19 cellular contexts compared by ENCODE assay signal in the genomic region with DNA sequence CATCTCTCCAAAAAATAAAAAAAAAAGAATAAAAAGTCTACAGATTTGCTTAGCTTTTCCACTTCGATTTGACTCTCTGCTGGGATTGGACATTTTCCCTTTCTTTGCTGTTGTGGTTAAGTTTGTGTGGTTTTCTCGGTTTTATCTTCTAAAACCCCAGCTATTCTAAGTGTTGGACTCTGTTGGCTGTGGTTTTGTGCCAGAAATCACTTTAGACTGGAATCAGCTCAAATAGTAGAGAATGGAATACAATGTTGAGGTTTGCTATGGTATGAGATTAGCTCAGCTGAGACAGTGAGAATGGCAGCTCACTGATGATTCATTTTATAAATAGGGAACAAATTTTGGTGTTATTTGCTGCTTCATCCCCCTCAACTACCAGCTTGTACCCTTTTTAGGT.
DNase-seq lines count a peak whose midpoint lies in the region; ATAC-seq and TF ChIP-seq lines count a peak whose summit lies in the region.
"Had no signal": no experiment of that assay in that cellular context is flagged by ENCODE, and none has a peak within 500 bp of the region (broad histone marks: within the 10 kb centered on the region; RNA-seq: fewer than 3 reads in every experiment).

No MANE protein-coding gene starts in this region.

- H3K27ac Mint-ChIP-seq in MCF 10A (ENCODE audit: low read depth, unreplicated experiment) (no peak overlapping the region), neural progenitor cell (no peak overlapping the region)
- no peak overlapping the region for H3K27ac Mint-ChIP-seq in activated CD4-positive, alpha-beta T cell treated with anti-CD3 and anti-CD28 coated beads for 36 hours
- H3K27ac Mint-ChIP-seq: activated naive CD4-positive, alpha-beta T cell treated with anti-CD3 and anti-CD28 coated beads for 36 hours; T-helper 1 cell treated with Interleukin-12 subunit alpha and Interleukin-12 subunit beta and Interleukin-4 antibody, amounts not matched to agents 30 μg/mL and 1 μg/mL, for 36 hours had no signal

- H3K4me3 Mint-ChIP-seq in MCF 10A (ENCODE audit: unreplicated experiment) (no peak overlapping the region), neural progenitor cell (no peak overlapping the region)
- no peak overlapping the region for H3K4me3 Mint-ChIP-seq in activated CD4-positive, alpha-beta T cell treated with anti-CD3 and anti-CD28 coated beads for 36 hours
- H3K4me3 Mint-ChIP-seq: activated naive CD4-positive, alpha-beta T cell treated with anti-CD3 and anti-CD28 coated beads for 36 hours; central memory CD8-positive, alpha-beta T cell; T-helper 1 cell treated with Interleukin-12 subunit alpha and Interleukin-12 subunit beta and Interleukin-4 antibody, amounts not matched to agents 30 μg/mL and 1 μg/mL, for 36 hours had no signal

- H4K20me1 ChIP-seq in neural progenitor cell (ENCODE audit: low read depth): no peaks in the 10 kb centered on the region

- POLR2A ChIA-PET in MCF 10A (lab: Yijun Ruan, JAX): no interaction called here
- POLR2A ChIA-PET in activated CD4-positive, alpha-beta T cell treated with anti-CD3 and anti-CD28 coated beads for 36 hours (lab: Charles Lee): no interaction called here

- no peak overlapping the region for H3K4me3 ChIP-seq in breast epithelium
- H3K4me3 ChIP-seq in fibroblast of villous mesenchyme (ENCODE audit: low read depth, low read length): no peak overlapping the region
- H3K4me3 ChIP-seq in neural progenitor cell: no peak overlapping the region
- H3K4me3 ChIP-seq in left ventricle myocardium inferior: no peak overlapping the region

- CTCF ChIA-PET in MCF 10A (lab: Yijun Ruan, JAX): no interaction called here
- CTCF ChIA-PET in activated CD4-positive, alpha-beta T cell treated with anti-CD3 and anti-CD28 coated beads for 36 hours (lab: Charles Lee): interaction anchor here (0.8 kb wide), 1 partner anchor 14 kb away, joined by 4 read pairs; no protein-coding TSS in a partner anchor

- H3K27ac ChIP-seq in breast epithelium (no peak overlapping the region), neural progenitor cell (no peak overlapping the region), left ventricle myocardium inferior (replicated peaks) (no peak overlapping the region)
- H3K27ac ChIP-seq: 22Rv1, RWPE1 had no signal

- H3K27me3 ChIP-seq in breast epithelium (peaks cover 0 to under 1% of the 10 kb centered on the region in 2 donors), neural progenitor cell (no peaks in the 10 kb centered on the region), left ventricle myocardium inferior (ENCODE audit: low read depth) (peaks cover 28% of the 10 kb centered on the region)

- H3K27me3 Mint-ChIP-seq in MCF 10A (ENCODE audit: insufficient read depth, unreplicated experiment): no peaks in the 10 kb centered on the region
- H3K27me3 Mint-ChIP-seq in neural progenitor cell (ENCODE audit: insufficient read depth, low read depth): peaks cover 9% of the 10 kb centered on the region
- H3K27me3 Mint-ChIP-seq in activated CD4-positive, alpha-beta T cell treated with anti-CD3 and anti-CD28 coated beads for 36 hours: peaks cover 23% of the 10 kb centered on the region

- ATAC-seq in activated CD4-positive, alpha-beta T cell treated with anti-CD3 and anti-CD28 coated beads for 36 hours: no peak

- H3K9me3 Mint-ChIP-seq in MCF 10A (ENCODE audit: unreplicated experiment): no peaks in the 10 kb centered on the region
- H3K9me3 Mint-ChIP-seq in neural progenitor cell: no peaks in the 10 kb centered on the region
- H3K9me3 Mint-ChIP-seq in activated CD4-positive, alpha-beta T cell treated with anti-CD3 and anti-CD28 coated beads for 36 hours (ENCODE audit: low read depth): no peaks in the 10 kb centered on the region
- H3K9me3 Mint-ChIP-seq: activated naive CD4-positive, alpha-beta T cell treated with anti-CD3 and anti-CD28 coated beads for 36 hours; central memory CD8-positive, alpha-beta T cell; T-helper 1 cell treated with Interleukin-12 subunit alpha and Interleukin-12 subunit beta and Interleukin-4 antibody, amounts not matched to agents 30 μg/mL and 1 μg/mL, for 36 hours had no signal

- no TSS peak for BruUV-seq in MCF 10A (replicated peaks; lab: Mats Ljungman, UMichigan)

- no peak for TF ChIP-seq CTCF in MCF 10A (IDR thresholded peaks at IDR 0.05; ENCODE audit: unreplicated experiment)
- no peak for TF ChIP-seq CTCF in breast epithelium (IDR thresholded peaks at IDR 0.05)
- TF ChIP-seq CTCF in fibroblast of villous mesenchyme (IDR thresholded peaks at IDR 0.05; ENCODE audit: insufficient read depth, low read depth, low read length): no peak
- TF ChIP-seq CTCF in neural progenitor cell (IDR thresholded peaks at IDR 0.05): no peak
- no peak for TF ChIP-seq CTCF in left ventricle myocardium inferior (IDR thresholded peaks at IDR 0.05; ENCODE audit: borderline replicate concordance)

- H3K79me2 ChIP-seq in neural progenitor cell (ENCODE audit: low read depth): no peaks in the 10 kb centered on the region

- H2AFZ ChIP-seq in neural progenitor cell (replicated peaks): no peak overlapping the region

- H3K36me3 Mint-ChIP-seq in MCF 10A (ENCODE audit: insufficient read depth, unreplicated experiment) (no peaks in the 10 kb centered on the region), neural progenitor cell (no peaks in the 10 kb centered on the region)
- H3K36me3 Mint-ChIP-seq in activated CD4-positive, alpha-beta T cell treated with anti-CD3 and anti-CD28 coated beads for 36 hours (ENCODE audit: low read depth): peaks cover 7% of the 10 kb centered on the region

- no peak for TF ChIP-seq POLR2A in breast epithelium (IDR thresholded peaks at IDR 0.05)

- H3K4me1 ChIP-seq in breast epithelium: no peaks in the 10 kb centered on the region
- peaks cover 22% of the 10 kb centered on the region for H3K4me1 ChIP-seq in neural progenitor cell
- H3K4me1 ChIP-seq in left ventricle myocardium inferior: no peaks in the 10 kb centered on the region

- H3K36me3 ChIP-seq in breast epithelium: no peaks in the 10 kb centered on the region
- H3K36me3 ChIP-seq in neural progenitor cell: no peaks in the 10 kb centered on the region
- H3K36me3 ChIP-seq in left ventricle myocardium inferior: no peaks in the 10 kb centered on the region

- DNase-seq in MCF 10A (ENCODE audit: unreplicated experiment): peak; percentile 13
- DNase-seq in breast epithelium (ENCODE audit: low spot score in 2 of 2): no peak
- peak; percentile 23 for DNase-seq in amniotic epithelial cell (ENCODE audit: low read depth)
- peak; percentile 5 for DNase-seq in fibroblast of villous mesenchyme (ENCODE audit: low read depth)
- DNase-seq in neural progenitor cell (ENCODE audit: low spot score): no peak
- DNase-seq in left ventricle myocardium inferior: no peak
- DNase-seq in activated CD8-positive, alpha-beta memory T cell treated with anti-CD3 and anti-CD28 coated beads, Interleukin-2, amount 50 U/mL, for 4 hours: no peak
- no peak for DNase-seq in activated CD4-positive, alpha-beta T cell treated with anti-CD3 and anti-CD28 coated beads for 36 hours
- DNase-seq: activated naive CD4-positive, alpha-beta T cell treated with anti-CD3 and anti-CD28 coated beads for 36 hours; COR-L47; GF-D8; kidney; NCI-H2107; NCI-H774; stimulated activated CD4-positive, alpha-beta T cell treated with anti-CD3 and anti-CD28 coated beads, Interleukin-15, amount 100 ng/mL, for 24 hours had no signal

- H3K9me3 ChIP-seq in breast epithelium: no peaks in the 10 kb centered on the region
- H3K9me3 ChIP-seq in neural progenitor cell (ENCODE audit: low read depth): no peaks in the 10 kb centered on the region
- no peaks in the 10 kb centered on the region for H3K9me3 ChIP-seq in left ventricle myocardium inferior (replicated peaks)

- intact Hi-C loops in MCF 10A (cut with micrococcal nuclease) (no loop called here), breast epithelium (cut with DNase I; ENCODE audit: low total_unique reads) (no loop called here), left ventricle myocardium inferior (cut with micrococcal nuclease) (no loop called here)
- intact Hi-C loops in activated CD4-positive, alpha-beta T cell treated with anti-CD3 and anti-CD28 coated beads for 36 hours (cut with DNase I, micrococcal nuclease): no loop called here

- peaks cover 9% of the 10 kb centered on the region for H3F3A ChIP-seq in neural progenitor cell (ENCODE audit: low read depth)

- no peak overlapping the region for H3K9ac ChIP-seq in neural progenitor cell

- H3K4me1 Mint-ChIP-seq in MCF 10A (ENCODE audit: insufficient read depth, unreplicated experiment) (peaks cover 9% of the 10 kb centered on the region), neural progenitor cell (peaks cover 12% of the 10 kb centered on the region)
- H3K4me1 Mint-ChIP-seq in activated CD4-positive, alpha-beta T cell treated with anti-CD3 and anti-CD28 coated beads for 36 hours: peaks cover 2% of the 10 kb centered on the region
- H3K4me1 Mint-ChIP-seq: central memory CD8-positive, alpha-beta T cell had no signal

- no peak overlapping the region for H3K4me2 ChIP-seq in neural progenitor cell

Comparison
In these comparisons a context has a peak if more than half of its experiments do, and no peak if none do; other contexts are left out.
1. DNase-seq: peak in MCF 10A (single experiment), amniotic epithelial cell (single experiment) and fibroblast of villous mesenchyme (single experiment); none in breast epithelium (0 of 2), neural progenitor cell (single experiment), left ventricle myocardium inferior (single experiment), activated CD8-positive, alpha-beta memory T cell treated with anti-CD3 and anti-CD28 coated beads, Interleukin-2, amount 50 U/mL, for 4 hours (single experiment) and activated CD4-positive, alpha-beta T cell treated with anti-CD3 and anti-CD28 coated beads for 36 hours (single experiment).